9 cellular contexts compared by ENCODE assay signal in the genomic region with DNA sequence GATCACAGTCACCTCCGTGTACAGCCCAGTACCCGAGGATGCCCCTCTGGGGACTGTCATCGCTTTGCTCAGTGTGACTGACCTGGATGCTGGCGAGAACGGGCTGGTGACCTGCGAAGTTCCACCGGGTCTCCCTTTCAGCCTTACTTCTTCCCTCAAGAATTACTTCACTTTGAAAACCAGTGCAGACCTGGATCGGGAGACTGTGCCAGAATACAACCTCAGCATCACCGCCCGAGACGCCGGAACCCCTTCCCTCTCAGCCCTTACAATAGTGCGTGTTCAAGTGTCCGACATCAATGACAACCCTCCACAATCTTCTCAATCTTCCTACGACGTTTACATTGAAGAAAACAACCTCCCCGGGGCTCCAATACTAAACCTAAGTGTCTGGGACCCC. TPM values are rescaled to one million over a fixed set of nuclear protein-coding genes. Genes with fewer than 3 reads are reported as not detected.
DNase-seq lines count a peak whose midpoint lies in the region; FAIRE-seq and TF ChIP-seq lines count a peak whose summit lies in the region.
"Had no signal": no experiment of that assay in that cellular context is flagged by ENCODE, and none has a peak within 500 bp of the region (broad histone marks: within the 10 kb centered on the region; RNA-seq: fewer than 3 reads in every experiment).

No MANE protein-coding gene starts in this region.

- no peak overlapping the region for H4K8ac ChIP-seq in mesendoderm (ENCODE audit: low read depth, low read length)

- H3K4ac ChIP-seq in mesendoderm (ENCODE audit: low read depth, low read length), result no peak overlapping the region

- H3K23ac ChIP-seq in mesendoderm (ENCODE audit: low read length), result no peak overlapping the region

- H2AK5ac ChIP-seq in mesendoderm (ENCODE audit: low read length), result no peak overlapping the region

- no peak overlapping the region for H2BK15ac ChIP-seq in mesendoderm (replicated peaks; ENCODE audit: low read depth)

- no peak overlapping the region for H2BK5ac ChIP-seq in mesendoderm (ENCODE audit: low read length)

- no peaks in the 10 kb centered on the region for H3K27me3 ChIP-seq in mesendoderm (ENCODE audit: insufficient read depth, low read length, poor library complexity)

- no peaks in the 10 kb centered on the region for H3K79me1 ChIP-seq in mesendoderm (ENCODE audit: low read length)

- peaks cover 1% of the 10 kb centered on the region for H3K4me1 ChIP-seq in mesendoderm (ENCODE audit: control insufficient read depth, low read depth, low read length)

- no peaks in the 10 kb centered on the region for H3K79me2 ChIP-seq in mesendoderm (ENCODE audit: control insufficient read depth, insufficient read depth, low read length)

- no peak overlapping the region for H4K5ac ChIP-seq in mesendoderm (ENCODE audit: low read length)

- H3K36me3 ChIP-seq in mesendoderm (ENCODE audit: control insufficient read depth, insufficient read depth, low read length), result no peaks in the 10 kb centered on the region

- H3K9ac ChIP-seq in mesendoderm (ENCODE audit: low read length), result no peak overlapping the region

- H3K56ac ChIP-seq in mesendoderm (ENCODE audit: low read length), result no peak overlapping the region

- peak overlapping the region; percentile 90 for H3K4me3 ChIP-seq in GM12865 (ENCODE audit: low read depth, low read length)
- H3K4me3 ChIP-seq in WI38 (ENCODE audit: low read depth, low read length), result peak overlapping the region; percentile 73
- H3K4me3 ChIP-seq in fibroblast of the aortic adventitia (ENCODE audit: low read depth, low read length), result peak overlapping the region; percentile 89
- H3K4me3 ChIP-seq in retinal pigment epithelial cell (ENCODE audit: low read length), result peak overlapping the region; percentile 74
- H3K4me3 ChIP-seq in mesendoderm (ENCODE audit: low read length), result no peak overlapping the region

- FAIRE-seq in HTR-8/SVneo (lab: Jason Lieb, UNC), result no peak

- H3K18ac ChIP-seq in mesendoderm (ENCODE audit: low read length), result no peak overlapping the region

- no peak overlapping the region for H3K27ac ChIP-seq in mesendoderm (ENCODE audit: low read depth, low read length)

- no peak overlapping the region for H3K4me2 ChIP-seq in mesendoderm (ENCODE audit: low read length)

- TF ChIP-seq CTCF in GM12865 (IDR thresholded peaks at IDR 0.05; ENCODE audit: insufficient read depth, low read depth, low read length, missing control alignments), result no peak
- no peak for TF ChIP-seq CTCF in WI38 (IDR thresholded peaks at IDR 0.05; ENCODE audit: low read depth, low read length)
- no peak for TF ChIP-seq CTCF in fibroblast of the aortic adventitia (IDR thresholded peaks at IDR 0.05; ENCODE audit: insufficient read depth, low read length)
- no peak for TF ChIP-seq CTCF in retinal pigment epithelial cell (conservative IDR thresholded peaks at IDR 0.05; ENCODE audit: low read depth, low read length)

- DNase-seq in GM12865 (ENCODE audit: low read depth), result no peak
- no peak for DNase-seq in fibroblast of the aortic adventitia (ENCODE audit: low read depth)
- DNase-seq in retinal pigment epithelial cell (ENCODE audit: low read depth), result no peak
- no peak for DNase-seq in NCI-H510A (lab: John Stamatoyannopoulos, UW)
- no peak for DNase-seq in mesendoderm
- no peak for DNase-seq in stimulated activated CD4-positive, alpha-beta T cell treated with anti-CD3 and anti-CD28 coated beads, Interleukin-12 subunit alpha, Interleukin-12 subunit beta, amount 100 ng/mL, for 4 hours
- DNase-seq in HTR-8/SVneo (ENCODE audit: insufficient read length, low spot score), result no peak

- no peak overlapping the region for H2BK120ac ChIP-seq in mesendoderm (ENCODE audit: low read depth, low read length)

- no CpG with 5 or more reads among the region's 17 CpGs for WGBS in mesendoderm (ENCODE audit: extremely low coverage, insufficient coverage, low lambda C conversion rate)

RNA-seq across cellular contexts. Expression of gene PCDHGC3, which starts 1.4 kb away (rescaled TPM):
- total RNA-seq in fibroblast of the aortic adventitia (ENCODE audit: low replicate concordance), result 53.7 and 97.7 TPM in 2 replicates
- polyA plus RNA-seq in mesendoderm (2013, experiment 1 of 2), result 24.0 TPM
- polyA plus RNA-seq in mesendoderm (2013, experiment 2 of 2), result 23.6 TPM

RNA-seq across cellular contexts. Expression of gene PCDHGC4, which starts 7.7 kb away (rescaled TPM):
- total RNA-seq in fibroblast of the aortic adventitia (ENCODE audit: low replicate concordance), result 2.5 and 5.2 TPM in 2 replicates
- 2.0 TPM for polyA plus RNA-seq in mesendoderm (2013, experiment 1 of 2)
- 1.8 TPM for polyA plus RNA-seq in mesendoderm (2013, experiment 2 of 2)

RNA-seq across cellular contexts. Expression of gene PCDHGC5, which starts 11.7 kb away (rescaled TPM):
- 7.0 and 10.5 TPM in 2 replicates for total RNA-seq in fibroblast of the aortic adventitia (ENCODE audit: low replicate concordance)
- polyA plus RNA-seq in mesendoderm (2013, experiment 1 of 2), result 0.08 TPM
- polyA plus RNA-seq in mesendoderm (2013, experiment 2 of 2), result 0.11 TPM
- total RNA-seq: mononuclear cell had no signal

RNA-seq across cellular contexts. Expression of gene PCDHGA12, which starts 46.9 kb away (rescaled TPM):
- 39.7 and 50.5 TPM in 2 replicates for total RNA-seq in fibroblast of the aortic adventitia (ENCODE audit: low replicate concordance)
- polyA plus RNA-seq in mesendoderm (2013, experiment 1 of 2), result 0.08 TPM
- polyA plus RNA-seq in mesendoderm (2013, experiment 2 of 2), result 0.14 TPM

RNA-seq across cellular contexts. Expression of gene PCDHGA11, which starts 56.3 kb away (rescaled TPM):
- total RNA-seq in fibroblast of the aortic adventitia (ENCODE audit: low replicate concordance), result 7.6 and 17.8 TPM in 2 replicates
- polyA plus RNA-seq in mesendoderm (2013, experiment 1 of 2), result 2.6 TPM
- 2.7 TPM for polyA plus RNA-seq in mesendoderm (2013, experiment 2 of 2)
